ENCODE assay signal across 1 cellular context in the genomic region with DNA sequence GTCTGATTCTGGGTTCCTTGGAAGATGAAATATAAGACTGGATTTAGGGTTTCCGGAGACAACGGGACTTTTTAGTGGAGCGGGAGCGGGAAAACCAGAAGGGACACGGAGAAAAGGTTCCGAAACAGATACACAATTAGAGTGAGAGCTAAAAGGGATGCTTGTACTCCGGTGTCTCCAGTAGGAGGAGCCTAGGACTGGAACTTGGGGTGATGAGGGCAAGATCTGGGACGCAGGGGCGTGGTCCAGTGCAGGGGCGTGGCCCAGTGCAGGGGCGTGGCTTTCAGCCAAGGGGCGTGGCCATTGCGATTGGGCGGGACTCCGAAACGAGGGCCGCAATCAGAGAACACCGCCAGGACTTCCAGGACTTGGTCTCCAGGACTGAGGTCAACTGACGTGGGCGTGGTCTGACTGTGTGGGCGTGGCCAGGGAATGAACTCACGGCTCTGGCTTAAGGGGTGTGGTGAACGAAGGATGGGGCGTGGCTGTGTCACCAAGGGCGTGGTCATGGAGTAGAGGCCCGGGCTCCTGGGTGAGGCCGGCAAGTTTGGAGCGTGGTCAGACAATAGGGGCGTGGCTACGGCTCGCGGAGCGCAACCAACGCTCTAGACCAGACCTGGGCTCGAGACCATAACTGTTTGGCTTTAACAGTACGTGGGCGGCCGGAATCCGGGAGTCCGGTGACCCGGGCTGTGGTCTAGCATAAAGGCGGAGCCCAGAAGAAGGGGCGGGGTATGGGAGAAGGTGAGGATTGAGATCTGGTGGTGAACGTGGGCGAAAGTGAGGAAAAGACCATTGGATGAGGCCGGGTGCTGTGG.
TF ChIP-seq lines count a peak whose summit lies in the region.

DKKL1 (plus strand) TSS at position 613 of the 818 bp plus-strand sequence; CDS start at position 735, 122 bp downstream.

TF ChIP-seq in K562, 482 proteins besides CTCF, POLR2A, EP300 and RAD21 (continued from another document and continues in another):
- TF ChIP-seq, protein P1, sequence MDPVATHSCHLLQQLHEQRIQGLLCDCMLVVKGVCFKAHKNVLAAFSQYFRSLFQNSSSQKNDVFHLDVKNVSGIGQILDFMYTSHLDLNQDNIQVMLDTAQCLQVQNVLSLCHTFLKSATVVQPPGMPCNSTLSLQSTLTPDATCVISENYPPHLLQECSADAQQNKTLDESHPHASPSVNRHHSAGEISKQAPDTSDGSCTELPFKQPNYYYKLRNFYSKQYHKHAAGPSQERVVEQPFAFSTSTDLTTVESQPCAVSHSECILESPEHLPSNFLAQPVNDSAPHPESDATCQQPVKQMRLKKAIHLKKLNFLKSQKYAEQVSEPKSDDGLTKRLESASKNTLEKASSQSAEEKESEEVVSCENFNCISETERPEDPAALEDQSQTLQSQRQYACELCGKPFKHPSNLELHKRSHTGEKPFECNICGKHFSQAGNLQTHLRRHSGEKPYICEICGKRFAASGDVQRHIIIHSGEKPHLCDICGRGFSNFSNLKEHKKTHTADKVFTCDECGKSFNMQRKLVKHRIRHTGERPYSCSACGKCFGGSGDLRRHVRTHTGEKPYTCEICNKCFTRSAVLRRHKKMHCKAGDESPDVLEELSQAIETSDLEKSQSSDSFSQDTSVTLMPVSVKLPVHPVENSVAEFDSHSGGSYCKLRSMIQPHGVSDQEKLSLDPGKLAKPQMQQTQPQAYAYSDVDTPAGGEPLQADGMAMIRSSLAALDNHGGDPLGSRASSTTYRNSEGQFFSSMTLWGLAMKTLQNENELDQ (CRISPR knock-in tag; IDR thresholded peaks at IDR 0.05; ENCODE audit: borderline replicate concordance): no peak
- TF ChIP-seq HMG20B (CRISPR knock-in tag; IDR thresholded peaks at IDR 0.05) (no peak), ZNF766 (CRISPR knock-in tag; conservative IDR thresholded peaks at IDR 0.05) (peak; percentile 80; the same call in 1 of the 2 replicates), RBM34 (IDR thresholded peaks at IDR 0.05; ENCODE audit: borderline replicate concordance, insufficient read depth, low read length) (no peak), ZNF830 (CRISPR knock-in tag; IDR thresholded peaks at IDR 0.05) (no peak), HDAC6 (IDR thresholded peaks at IDR 0.05; ENCODE audit: low read depth, low read length) (no peak), CTBP1 (IDR thresholded peaks at IDR 0.05; ENCODE audit: borderline replicate concordance) (peak; percentile 70; the same call in 1 of the 2 replicates), SMAD1 (IDR thresholded peaks at IDR 0.05; ENCODE audit: low read depth, low read length, partially characterized antibody) (peak; percentile 13), THAP7 (CRISPR knock-in tag; IDR thresholded peaks at IDR 0.05) (no peak), DIDO1 (tag; IDR thresholded peaks at IDR 0.05; ENCODE audit: low read depth) (no peak), ZBTB9 (CRISPR knock-in tag; IDR thresholded peaks at IDR 0.05) (no peak), GTF2F1 (IDR thresholded peaks at IDR 0.05; ENCODE audit: low read depth, low read length) (peak; percentile 33; the same call in 1 of the 2 replicates), SP1 (CRISPR knock-in tag; IDR thresholded peaks at IDR 0.05) (peak; percentile 99), RBM25 (IDR thresholded peaks at IDR 0.05; ENCODE audit: low read depth, low read length, severe bottlenecking) (no peak), SMARCE1 (IDR thresholded peaks at IDR 0.05) (no peak; the same call in 1 of the 2 replicates), GATAD2A (IDR thresholded peaks at IDR 0.05) (no peak), ZNF311 (CRISPR knock-in tag; IDR thresholded peaks at IDR 0.05) (no peak), ZNF589 (CRISPR knock-in tag; IDR thresholded peaks at IDR 0.05; ENCODE audit: low read depth) (no peak), ZNF507 (tag; conservative IDR thresholded peaks at IDR 0.05) (no peak), ZNF239 (CRISPR knock-in tag; IDR thresholded peaks at IDR 0.05) (no peak), NFIX (CRISPR knock-in tag; IDR thresholded peaks at IDR 0.05; ENCODE audit: low read depth) (no peak), IFI16 (CRISPR knock-in tag; IDR thresholded peaks at IDR 0.05) (no peak), PRDM10 (IDR thresholded peaks at IDR 0.05; ENCODE audit: partially characterized antibody) (peak; percentile 88), ZNF384 (IDR thresholded peaks at IDR 0.05; ENCODE audit: low read depth, low read length) (no peak), ZNF274 (IDR thresholded peaks at IDR 0.05; ENCODE audit: borderline replicate concordance, low read depth, low read length) (no peak), ZNF3 (CRISPR knock-in tag; IDR thresholded peaks at IDR 0.05) (no peak), THRAP3 (IDR thresholded peaks at IDR 0.05; ENCODE audit: borderline replicate concordance) (no peak), MTA1 (IDR thresholded peaks at IDR 0.05; ENCODE audit: borderline replicate concordance) (no peak), ARNT (IDR thresholded peaks at IDR 0.05) (peak in 1 of 2 experiments; percentile 71; a peak in 1 of 4 replicates), PRPF4 (IDR thresholded peaks at IDR 0.05; ENCODE audit: insufficient read depth, low read depth, low read length, poor library complexity, severe bottlenecking) (no peak), HNRNPUL1 (IDR thresholded peaks at IDR 0.05; ENCODE audit: low read length) (no peak), DLX4 (CRISPR knock-in tag; IDR thresholded peaks at IDR 0.05) (no peak), WHSC1 (IDR thresholded peaks at IDR 0.05; ENCODE audit: low read length) (no peak), MLLT1 (IDR thresholded peaks at IDR 0.05) (peak in 1 of 2 experiments; percentile 75; a peak in 1 of 4 replicates), L3MBTL2 (IDR thresholded peaks at IDR 0.05) (peak; percentile 77), ELF4 (CRISPR knock-in tag; IDR thresholded peaks at IDR 0.05) (no peak), EP400 (IDR thresholded peaks at IDR 0.05) (no peak), SREBF2 (CRISPR knock-in tag; IDR thresholded peaks at IDR 0.05) (no peak), POLR3G (IDR thresholded peaks at IDR 0.05; ENCODE audit: extremely low read depth, insufficient read length, insufficient replicate concordance) (no peak), MTA2 (IDR thresholded peaks at IDR 0.05; ENCODE audit: low read depth) (no peak)
- TF ChIP-seq, protein P2, sequence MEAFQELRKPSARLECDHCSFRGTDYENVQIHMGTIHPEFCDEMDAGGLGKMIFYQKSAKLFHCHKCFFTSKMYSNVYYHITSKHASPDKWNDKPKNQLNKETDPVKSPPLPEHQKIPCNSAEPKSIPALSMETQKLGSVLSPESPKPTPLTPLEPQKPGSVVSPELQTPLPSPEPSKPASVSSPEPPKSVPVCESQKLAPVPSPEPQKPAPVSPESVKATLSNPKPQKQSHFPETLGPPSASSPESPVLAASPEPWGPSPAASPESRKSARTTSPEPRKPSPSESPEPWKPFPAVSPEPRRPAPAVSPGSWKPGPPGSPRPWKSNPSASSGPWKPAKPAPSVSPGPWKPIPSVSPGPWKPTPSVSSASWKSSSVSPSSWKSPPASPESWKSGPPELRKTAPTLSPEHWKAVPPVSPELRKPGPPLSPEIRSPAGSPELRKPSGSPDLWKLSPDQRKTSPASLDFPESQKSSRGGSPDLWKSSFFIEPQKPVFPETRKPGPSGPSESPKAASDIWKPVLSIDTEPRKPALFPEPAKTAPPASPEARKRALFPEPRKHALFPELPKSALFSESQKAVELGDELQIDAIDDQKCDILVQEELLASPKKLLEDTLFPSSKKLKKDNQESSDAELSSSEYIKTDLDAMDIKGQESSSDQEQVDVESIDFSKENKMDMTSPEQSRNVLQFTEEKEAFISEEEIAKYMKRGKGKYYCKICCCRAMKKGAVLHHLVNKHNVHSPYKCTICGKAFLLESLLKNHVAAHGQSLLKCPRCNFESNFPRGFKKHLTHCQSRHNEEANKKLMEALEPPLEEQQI (IDR thresholded peaks at IDR 0.05): no peak
- TF ChIP-seq, protein P3, sequence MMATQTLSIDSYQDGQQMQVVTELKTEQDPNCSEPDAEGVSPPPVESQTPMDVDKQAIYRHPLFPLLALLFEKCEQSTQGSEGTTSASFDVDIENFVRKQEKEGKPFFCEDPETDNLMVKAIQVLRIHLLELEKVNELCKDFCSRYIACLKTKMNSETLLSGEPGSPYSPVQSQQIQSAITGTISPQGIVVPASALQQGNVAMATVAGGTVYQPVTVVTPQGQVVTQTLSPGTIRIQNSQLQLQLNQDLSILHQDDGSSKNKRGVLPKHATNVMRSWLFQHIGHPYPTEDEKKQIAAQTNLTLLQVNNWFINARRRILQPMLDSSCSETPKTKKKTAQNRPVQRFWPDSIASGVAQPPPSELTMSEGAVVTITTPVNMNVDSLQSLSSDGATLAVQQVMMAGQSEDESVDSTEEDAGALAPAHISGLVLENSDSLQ (IDR thresholded peaks at IDR 0.05): peak; percentile 87
- TF ChIP-seq, protein P4, sequence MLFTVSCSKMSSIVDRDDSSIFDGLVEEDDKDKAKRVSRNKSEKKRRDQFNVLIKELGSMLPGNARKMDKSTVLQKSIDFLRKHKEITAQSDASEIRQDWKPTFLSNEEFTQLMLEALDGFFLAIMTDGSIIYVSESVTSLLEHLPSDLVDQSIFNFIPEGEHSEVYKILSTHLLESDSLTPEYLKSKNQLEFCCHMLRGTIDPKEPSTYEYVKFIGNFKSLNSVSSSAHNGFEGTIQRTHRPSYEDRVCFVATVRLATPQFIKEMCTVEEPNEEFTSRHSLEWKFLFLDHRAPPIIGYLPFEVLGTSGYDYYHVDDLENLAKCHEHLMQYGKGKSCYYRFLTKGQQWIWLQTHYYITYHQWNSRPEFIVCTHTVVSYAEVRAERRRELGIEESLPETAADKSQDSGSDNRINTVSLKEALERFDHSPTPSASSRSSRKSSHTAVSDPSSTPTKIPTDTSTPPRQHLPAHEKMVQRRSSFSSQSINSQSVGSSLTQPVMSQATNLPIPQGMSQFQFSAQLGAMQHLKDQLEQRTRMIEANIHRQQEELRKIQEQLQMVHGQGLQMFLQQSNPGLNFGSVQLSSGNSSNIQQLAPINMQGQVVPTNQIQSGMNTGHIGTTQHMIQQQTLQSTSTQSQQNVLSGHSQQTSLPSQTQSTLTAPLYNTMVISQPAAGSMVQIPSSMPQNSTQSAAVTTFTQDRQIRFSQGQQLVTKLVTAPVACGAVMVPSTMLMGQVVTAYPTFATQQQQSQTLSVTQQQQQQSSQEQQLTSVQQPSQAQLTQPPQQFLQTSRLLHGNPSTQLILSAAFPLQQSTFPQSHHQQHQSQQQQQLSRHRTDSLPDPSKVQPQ (CRISPR knock-in tag; IDR thresholded peaks at IDR 0.05; ENCODE audit: borderline replicate concordance): no peak
- TF ChIP-seq, protein P5, sequence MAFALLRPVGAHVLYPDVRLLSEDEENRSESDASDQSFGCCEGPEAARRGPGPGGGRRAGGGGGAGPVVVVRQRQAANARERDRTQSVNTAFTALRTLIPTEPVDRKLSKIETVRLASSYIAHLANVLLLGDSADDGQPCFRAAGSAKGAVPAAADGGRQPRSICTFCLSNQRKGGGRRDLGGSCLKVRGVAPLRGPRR (CRISPR knock-in tag; IDR thresholded peaks at IDR 0.05): no peak
